14 cellular contexts compared by ENCODE assay signal in genomic region chr5:118597448-118597847, GRCh38.
"Had no signal": no experiment of that assay in that cellular context is flagged by ENCODE, and none has a peak within 500 bp of the region (broad histone marks: within the 10 kb centered on the region; RNA-seq: fewer than 3 reads in every experiment).

No MANE protein-coding gene starts in this region.

- H3K36me3 ChIP-seq: adrenal gland, gastroesophageal sphincter, ovary, thyroid gland had no signal

- H3K9me3 ChIP-seq: adrenal gland, gastroesophageal sphincter, ovary, thyroid gland had no signal

- H3K4me1 Mint-ChIP-seq: activated naive CD4-positive, alpha-beta T cell treated with anti-CD3 and anti-CD28 coated beads, Interleukin-2, amount 50 U/mL, for 24 hours; stimulated activated effector memory CD8-positive, alpha-beta T cell treated with anti-CD3 and anti-CD28 coated beads, Interleukin-12 subunit alpha, Interleukin-12 subunit beta, amount 100 ng/mL, for 72 hours had no signal

- H3K4me3 ChIP-seq: adrenal gland, dorsolateral prefrontal cortex, gastroesophageal sphincter, ovary, thyroid gland had no signal

- H3K4me3 Mint-ChIP-seq: activated CD8-positive, alpha-beta T cell treated with anti-CD3 and anti-CD28 coated beads for 36 hours; activated naive CD4-positive, alpha-beta T cell treated with anti-CD3 and anti-CD28 coated beads, Interleukin-2, amount 50 U/mL, for 24 hours; activated T-cell treated with anti-CD3 and anti-CD28 coated beads, Interleukin-2, amount 50 U/mL, for 4 hours; stimulated activated effector memory CD8-positive, alpha-beta T cell treated with anti-CD3 and anti-CD28 coated beads, Interleukin-12 subunit alpha, Interleukin-12 subunit beta, amount 100 ng/mL, for 72 hours; WTC11 had no signal

- H3K36me3 Mint-ChIP-seq: activated naive CD4-positive, alpha-beta T cell treated with anti-CD3 and anti-CD28 coated beads, Interleukin-2, amount 50 U/mL, for 24 hours; stimulated activated effector memory CD8-positive, alpha-beta T cell treated with anti-CD3 and anti-CD28 coated beads, Interleukin-12 subunit alpha, Interleukin-12 subunit beta, amount 100 ng/mL, for 72 hours; WTC11 had no signal

- H3K27ac Mint-ChIP-seq: activated CD8-positive, alpha-beta T cell treated with anti-CD3 and anti-CD28 coated beads for 36 hours; activated naive CD4-positive, alpha-beta T cell treated with anti-CD3 and anti-CD28 coated beads, Interleukin-2, amount 50 U/mL, for 24 hours; stimulated activated effector memory CD8-positive, alpha-beta T cell treated with anti-CD3 and anti-CD28 coated beads, Interleukin-12 subunit alpha, Interleukin-12 subunit beta, amount 100 ng/mL, for 72 hours; WTC11 had no signal

- H3K27me3 ChIP-seq: adrenal gland, dorsolateral prefrontal cortex, gastroesophageal sphincter, ovary, thyroid gland had no signal

- H3K27ac ChIP-seq: adrenal gland, gastroesophageal sphincter, ovary had no signal

- H3K9me3 Mint-ChIP-seq: activated CD8-positive, alpha-beta T cell treated with anti-CD3 and anti-CD28 coated beads for 36 hours; activated naive CD4-positive, alpha-beta T cell treated with anti-CD3 and anti-CD28 coated beads, Interleukin-2, amount 50 U/mL, for 24 hours; activated T-cell treated with anti-CD3 and anti-CD28 coated beads, Interleukin-2, amount 50 U/mL, for 4 hours; WTC11 had no signal

- DNase-seq: activated CD4-positive, alpha-beta T cell treated with anti-CD3 and anti-CD28 coated beads for 4 hours; activated CD8-positive, alpha-beta T cell treated with anti-CD3 and anti-CD28 coated beads for 36 hours; activated effector memory CD4-positive, alpha-beta T cell treated with Interleukin-2 at 50 U/mL for 16 hours; activated T-cell treated with anti-CD3 and anti-CD28 coated beads, Interleukin-2, amount 50 U/mL, for 4 hours; adrenal gland; dorsolateral prefrontal cortex; erythroblast; left colon; ovary; thyroid gland had no signal

- H3K27me3 Mint-ChIP-seq: activated CD8-positive, alpha-beta T cell treated with anti-CD3 and anti-CD28 coated beads for 36 hours; activated naive CD4-positive, alpha-beta T cell treated with anti-CD3 and anti-CD28 coated beads, Interleukin-2, amount 50 U/mL, for 24 hours had no signal

- H3K4me1 ChIP-seq: adrenal gland, gastroesophageal sphincter had no signal

- ATAC-seq: activated CD8-positive, alpha-beta T cell treated with anti-CD3 and anti-CD28 coated beads for 36 hours; activated T-cell treated with anti-CD3 and anti-CD28 coated beads, Interleukin-2, amount 50 U/mL, for 4 hours; gastroesophageal sphincter; left colon; stimulated activated effector memory CD8-positive, alpha-beta T cell treated with anti-CD3 and anti-CD28 coated beads, Interleukin-12 subunit alpha, Interleukin-12 subunit beta, amount 100 ng/mL, for 72 hours; WTC11 had no signal
